In genomic region chr15:41941644-41942415, GRCh38 we compare ENCODE assay signal across 15 cellular contexts. TPM values are rescaled to one million over a fixed set of nuclear protein-coding genes. Genes with fewer than 3 reads are reported as not detected.
DNase-seq lines count a peak whose midpoint lies in the region; FAIRE-seq and TF ChIP-seq lines count a peak whose summit lies in the region.
"Had no signal": no experiment of that assay in that cellular context is flagged by ENCODE, and none has a peak within 500 bp of the region (broad histone marks: within the 10 kb centered on the region; RNA-seq: fewer than 3 reads in every experiment).

No MANE protein-coding gene starts in this region.

- peak overlapping the region; percentile 38 for H3K27ac Mint-ChIP-seq in activated CD4-positive, alpha-beta T cell treated with anti-CD3 and anti-CD28 coated beads, Interleukin-2, amount 10 ng/mL, durations not matched to agents 24 days and 14 days
- H3K27ac Mint-ChIP-seq in dendritic cell treated with granulocyte-macrophage colony-stimulating factor and Interleukin-4, amounts not matched to agents 40 ng/mL and 50 ng/mL, for 4 days, result peak overlapping the region; percentile 13
- H3K27ac Mint-ChIP-seq in nephron, result peak overlapping the region; percentile 29 to 71 (median 71)

- H3K4me3 ChIP-seq in HUES64 (ENCODE audit: low read length), result no peak overlapping the region
- H3K4me3 ChIP-seq: body of pancreas, smooth muscle cell had no signal

- no peak for TF ChIP-seq CTCF in nephron (IDR thresholded peaks at IDR 0.05; ENCODE audit: unreplicated experiment in 3 of 3)

- H3K9me3 Mint-ChIP-seq in activated CD4-positive, alpha-beta T cell treated with anti-CD3 and anti-CD28 coated beads, Interleukin-2, amount 10 ng/mL, durations not matched to agents 24 days and 14 days, result no peaks in the 10 kb centered on the region
- H3K9me3 Mint-ChIP-seq in dendritic cell treated with granulocyte-macrophage colony-stimulating factor and Interleukin-4, amounts not matched to agents 40 ng/mL and 50 ng/mL, for 4 days, result no peaks in the 10 kb centered on the region
- no peaks in the 10 kb centered on the region for H3K9me3 Mint-ChIP-seq in nephron
- H3K9me3 Mint-ChIP-seq: CD8-positive, alpha-beta memory T cell had no signal

- H3K4me1 ChIP-seq in HUES64 (ENCODE audit: insufficient read depth, low read length), result peaks cover 14% of the 10 kb centered on the region; the same call in 1 of the 2 replicates

- peaks cover 21% of the 10 kb centered on the region for H3K36me3 ChIP-seq in HUES64 (ENCODE audit: insufficient read depth, low read length)

- WGBS in HUES64, result 81% methylated on average over 22 of the region's 22 CpGs

- H3K27me3 Mint-ChIP-seq in activated CD4-positive, alpha-beta T cell treated with anti-CD3 and anti-CD28 coated beads, Interleukin-2, amount 10 ng/mL, durations not matched to agents 24 days and 14 days, result no peaks in the 10 kb centered on the region
- no peaks in the 10 kb centered on the region for H3K27me3 Mint-ChIP-seq in dendritic cell treated with granulocyte-macrophage colony-stimulating factor and Interleukin-4, amounts not matched to agents 40 ng/mL and 50 ng/mL, for 4 days
- H3K27me3 Mint-ChIP-seq in nephron (ENCODE audit: low read depth), result peaks cover 3% of the 10 kb centered on the region
- H3K27me3 Mint-ChIP-seq: CD8-positive, alpha-beta memory T cell had no signal

- H3K9ac ChIP-seq in HUES64 (ENCODE audit: low read depth, low read length), result no peak overlapping the region

- peak overlapping the region; percentile 54 for H3K27ac ChIP-seq in HUES64 (ENCODE audit: low read depth, low read length)

- no peak overlapping the region for H3K4me3 Mint-ChIP-seq in activated CD4-positive, alpha-beta T cell treated with anti-CD3 and anti-CD28 coated beads, Interleukin-2, amount 10 ng/mL, durations not matched to agents 24 days and 14 days
- no peak overlapping the region for H3K4me3 Mint-ChIP-seq in dendritic cell treated with granulocyte-macrophage colony-stimulating factor and Interleukin-4, amounts not matched to agents 40 ng/mL and 50 ng/mL, for 4 days
- no peak overlapping the region for H3K4me3 Mint-ChIP-seq in nephron

- H3K9me3 ChIP-seq in HUES64 (ENCODE audit: insufficient read depth, low read depth, low read length), result no peaks in the 10 kb centered on the region
- H3K9me3 ChIP-seq: body of pancreas had no signal

- no peak for DNase-seq in activated CD4-positive, alpha-beta T cell treated with anti-CD3 and anti-CD28 coated beads, Interleukin-2, amount 10 ng/mL, durations not matched to agents 24 days and 14 days
- DNase-seq in activated CD4-positive, alpha-beta T cell treated with anti-CD3 and anti-CD28 coated beads, Interleukin-2, amount 50 U/mL, for 4 hours, result no peak
- no peak for DNase-seq in stimulated activated CD4-positive, alpha-beta T cell treated with anti-CD3 and anti-CD28 coated beads, Interleukin-4, amount 100 ng/mL, for 4 hours
- DNase-seq in SIG-M5 (lab: John Stamatoyannopoulos, UW) (no peak), H54 (ENCODE audit: insufficient read length, low spot score) (no peak)
- DNase-seq: activated CD4-positive, alpha-beta T cell treated with anti-CD3 and anti-CD28 coated beads for 48 hours; body of pancreas; CD8-positive, alpha-beta memory T cell; GF-D8; GOT3; NCI-H187 had no signal

- intact Hi-C loops in activated CD4-positive, alpha-beta T cell treated with anti-CD3 and anti-CD28 coated beads, Interleukin-2, amount 10 ng/mL, durations not matched to agents 24 days and 14 days (cut with micrococcal nuclease), result no loop called here
- intact Hi-C loops in dendritic cell treated with granulocyte-macrophage colony-stimulating factor and Interleukin-4, amounts not matched to agents 40 ng/mL and 50 ng/mL, for 4 days (cut with micrococcal nuclease), result no loop called here

- H3K27me3 ChIP-seq in HUES64 (ENCODE audit: insufficient read depth, low read length), result no peaks in the 10 kb centered on the region
- H3K27me3 ChIP-seq: body of pancreas had no signal

- H3K4me1 Mint-ChIP-seq in activated CD4-positive, alpha-beta T cell treated with anti-CD3 and anti-CD28 coated beads, Interleukin-2, amount 10 ng/mL, durations not matched to agents 24 days and 14 days, result peaks cover 43% of the 10 kb centered on the region
- H3K4me1 Mint-ChIP-seq in dendritic cell treated with granulocyte-macrophage colony-stimulating factor and Interleukin-4, amounts not matched to agents 40 ng/mL and 50 ng/mL, for 4 days (ENCODE audit: low read depth), result peaks cover 34% of the 10 kb centered on the region
- peaks cover 58% of the 10 kb centered on the region for H3K4me1 Mint-ChIP-seq in nephron

- TF ChIP-seq POLR2A in H54 (IDR thresholded peaks at IDR 0.05; ENCODE audit: low read depth, low read length), result no peak

- H3K36me3 Mint-ChIP-seq in activated CD4-positive, alpha-beta T cell treated with anti-CD3 and anti-CD28 coated beads, Interleukin-2, amount 10 ng/mL, durations not matched to agents 24 days and 14 days (ENCODE audit: low read depth), result peaks cover 25% of the 10 kb centered on the region
- H3K36me3 Mint-ChIP-seq in dendritic cell treated with granulocyte-macrophage colony-stimulating factor and Interleukin-4, amounts not matched to agents 40 ng/mL and 50 ng/mL, for 4 days (ENCODE audit: low read depth), result peaks cover 95% of the 10 kb centered on the region
- no peaks in the 10 kb centered on the region for H3K36me3 Mint-ChIP-seq in nephron (ENCODE audit: low read depth)

- no peak for FAIRE-seq in H54 (lab: Jason Lieb, UNC)

RNA-seq across cellular contexts. Expression of gene EHD4, which starts 30.5 kb away (rescaled TPM):
- total RNA-seq in activated CD4-positive, alpha-beta T cell treated with anti-CD3 and anti-CD28 coated beads, Interleukin-2, amount 10 ng/mL, durations not matched to agents 24 days and 14 days, result 28.4 and 28.9 TPM in 2 replicates
- polyA plus RNA-seq in HUES64 (2013, experiment 1 of 2), result 11.9 TPM
- polyA plus RNA-seq in HUES64 (2013, experiment 2 of 2), result 12.9 TPM

RNA-seq across cellular contexts. Expression of gene SPTBN5, which starts 48.0 kb away (rescaled TPM):
- total RNA-seq in activated CD4-positive, alpha-beta T cell treated with anti-CD3 and anti-CD28 coated beads, Interleukin-2, amount 10 ng/mL, durations not matched to agents 24 days and 14 days, result 0.64 and 0.65 TPM in 2 replicates
- 0.20 TPM for polyA plus RNA-seq in HUES64 (2013, experiment 1 of 2)
- 0.32 TPM for polyA plus RNA-seq in HUES64 (2013, experiment 2 of 2)
- polyA plus RNA-seq: CD8-positive, alpha-beta memory T cell had no signal

Comparison
In these comparisons a context has a peak if more than half of its experiments do, and no peak if none do; other contexts are left out.
1. H3K27ac Mint-ChIP-seq: peak in every context shown above with its lines; median percentile 71 in nephron; 38 in activated CD4-positive, alpha-beta T cell treated with anti-CD3 and anti-CD28 coated beads, Interleukin-2, amount 10 ng/mL, durations not matched to agents 24 days and 14 days; 13 in dendritic cell treated with granulocyte-macrophage colony-stimulating factor and Interleukin-4, amounts not matched to agents 40 ng/mL and 50 ng/mL, for 4 days.